ENCODE assay signal across 8 cellular contexts in genomic region chr4:141636077-141636770, GRCh38. TPM values are rescaled to one million over a fixed set of nuclear protein-coding genes. Genes with fewer than 3 reads are reported as not detected.
DNase-seq lines count a peak whose midpoint lies in the region; ATAC-seq and TF ChIP-seq lines count a peak whose summit lies in the region.

Gene IL15 (plus strand): TSS chr4:141636583. CDS start chr4:141719465, 82,882 bp downstream.

- H3K27me3 Mint-ChIP-seq in Calu3 (ENCODE audit: unreplicated experiment): no peaks in the 10 kb centered on the region

- H3K27ac Mint-ChIP-seq in Calu3 (ENCODE audit: unreplicated experiment): peak within 1 kb of the TSS; percentile 72

- intact Hi-C loops in Calu3 (cut with micrococcal nuclease; ENCODE audit: unreplicated experiment): no loop called here

- no peaks in the 10 kb centered on the region for H3K9me3 Mint-ChIP-seq in Calu3 (ENCODE audit: low read depth, unreplicated experiment)

- H3K4me3 Mint-ChIP-seq in Calu3 (ENCODE audit: low read depth, unreplicated experiment): peak within 1 kb of the TSS; percentile 98

- H3K4me3 ChIP-seq in WI38 (ENCODE audit: low read depth, low read length): peak within 1 kb of the TSS; percentile 85

- CTCF ChIA-PET in Calu3 (lab: Charles Lee): interaction anchor here (0.8 kb wide), 1 partner anchor 75 kb away, joined by 3 read pairs; no protein-coding TSS in a partner anchor

- peaks cover 16% of the 10 kb centered on the region for H3K36me3 Mint-ChIP-seq in Calu3 (ENCODE audit: insufficient read depth, unreplicated experiment)

- no TSS peak for BruUV-seq in Calu3 (replicated peaks; lab: Mats Ljungman, UMichigan)

- DNase-seq in Calu3 (peak; percentile 77), GM20000 (ENCODE audit: low spot score) (peak; percentile 85), kidney glomerular epithelial cell (lab: John Stamatoyannopoulos, UW) (peak; percentile 67), NCI-H128 (lab: John Stamatoyannopoulos, UW; ENCODE audit: unreplicated experiment) (no peak)
- DNase-seq in central memory CD4-positive, alpha-beta T cell: peak; percentile 64
- peak; percentile 54 to 65 for DNase-seq in stimulated activated CD4-positive, alpha-beta T cell treated with anti-CD3 and anti-CD28 coated beads, Interleukin-1b, Interleukin-23, amount 100 ng/mL, for 4 hours (ENCODE audit: low read depth in 2 of 2)

- TF ChIP-seq CTCF in Calu3 (IDR thresholded peaks at IDR 0.05; ENCODE audit: unreplicated experiment): no peak
- no peak for TF ChIP-seq CTCF in GM20000 (IDR thresholded peaks at IDR 0.05; ENCODE audit: extremely low read depth, missing control alignments)
- no peak for TF ChIP-seq CTCF in WI38 (IDR thresholded peaks at IDR 0.05; ENCODE audit: low read depth, low read length)

- H3K4me1 Mint-ChIP-seq in Calu3 (ENCODE audit: low read depth, unreplicated experiment): peaks cover 9% of the 10 kb centered on the region

- peak; percentile 23 for ATAC-seq in HG03575 (IDR thresholded peaks at IDR 0.05; ENCODE audit: extremely low read depth, insufficient number of reproducible peaks, low FRiP score, unreplicated experiment)

RNA-seq across cellular contexts. Expression of gene IL15, which starts in this region (rescaled TPM):
- 4.4 and 4.6 TPM in 2 replicates for total RNA-seq in Calu3 (2022)
